Comparison of ENCODE assay signal across 8 cellular contexts in genomic region chr9:113111065-113111951, GRCh38. TPM values are rescaled to one million over a fixed set of nuclear protein-coding genes. Genes with fewer than 3 reads are reported as not detected.
DNase-seq lines count a peak whose midpoint lies in the region; ATAC-seq, FAIRE-seq and TF ChIP-seq lines count a peak whose summit lies in the region.
"Not testable (repeated sequence)": the region's sequence is repeated elsewhere in the genome, so short reads cannot be mapped to it uniquely, and the experiment has no call there.

No MANE protein-coding gene starts in this region.

- not testable (repeated sequence) for H3K9me3 ChIP-seq in SK-N-SH, psoas muscle

- intact Hi-C loops in psoas muscle (cut with DNase I) = loop anchor here in 1 of 2 donors (5.0 kb wide), 1 partner anchor 189 kb away; no protein-coding TSS in a partner anchor

- H3K36me3 ChIP-seq in ACC112 (ENCODE audit: insufficient read depth, low read length); GM23338 (ENCODE audit: insufficient read depth); SK-N-SH (replicated peaks in 1 of 2; ENCODE audit: control insufficient read depth in 1 of 2, insufficient read depth in 2 of 2, low read length in 1 of 2); bronchial epithelial cell (ENCODE audit: control insufficient read depth, insufficient read depth, low read length); psoas muscle (ENCODE audit: insufficient read depth in 1 of 2, low read depth in 1 of 2): not testable (repeated sequence)

- WGBS in SK-N-SH (ENCODE audit: low lambda C conversion rate) = 6% methylated on average over 3 of the region's 56 CpGs
- 9 to 11% (median 10%) methylated on average over 4 to 8 of the region's 56 CpGs for WGBS in psoas muscle, 3 donors

- H4K20me1 ChIP-seq in GM23338 (replicated peaks; ENCODE audit: insufficient read depth); SK-N-SH (ENCODE audit: insufficient read depth): not testable (repeated sequence)

- H3K9ac ChIP-seq in SK-N-SH = not testable (repeated sequence)

- H3K27ac ChIP-seq in ACC112 (ENCODE audit: low read depth, low read length) = peak overlapping the region; percentile 63
- not testable (repeated sequence) for H3K27ac ChIP-seq in GM23338 (ENCODE audit: low read depth); SK-N-SH (ENCODE audit: low read depth in 2 of 2, low read length in 1 of 2); psoas muscle

- H3K4me1 Mint-ChIP-seq in GM23338 = not testable (repeated sequence)

- not testable (repeated sequence) for TF ChIP-seq RAD21 in SK-N-SH (IDR thresholded peaks at IDR 0.05; ENCODE audit: low read length)

- not testable (repeated sequence) for DNase-seq in GM18507 (ENCODE audit: extremely low spot score, insufficient read length, low read depth); psoas muscle
- DNase-seq in GM23338 (ENCODE audit: low spot score) = peak; percentile 18
- peak; percentile 60 for DNase-seq in SK-N-SH
- peak; percentile 2 for DNase-seq in bronchial epithelial cell (ENCODE audit: low read depth)
- peak; percentile 42 for DNase-seq in iPS-NIHi11 (ENCODE audit: low spot score)

- not testable (repeated sequence) for H3K4me2 ChIP-seq in GM23338, SK-N-SH

- not testable (repeated sequence) for H3K79me2 ChIP-seq in ACC112 (ENCODE audit: control insufficient read depth, insufficient read depth, low read length, unreplicated experiment); GM23338 (replicated peaks; ENCODE audit: insufficient read depth); SK-N-SH (ENCODE audit: insufficient read depth)

- H3K27me3 ChIP-seq in ACC112 (ENCODE audit: insufficient read depth, low read length); SK-N-SH (ENCODE audit: insufficient read depth); bronchial epithelial cell (ENCODE audit: control insufficient read depth, insufficient read depth, low read length); psoas muscle (ENCODE audit: insufficient read depth in 3 of 3, low read length in 2 of 3): not testable (repeated sequence)
- 0 out of 2 replicates have a peak, but pooled peaks cover 10% of the 10 kb centered on the region for H3K27me3 ChIP-seq in GM23338 (ENCODE audit: insufficient read depth)

- FAIRE-seq in GM18507 (lab: Jason Lieb, UNC) = peak; percentile 75
- FAIRE-seq in bronchial epithelial cell (lab: Jason Lieb, UNC) = not testable (repeated sequence)

- H3K9me3 Mint-ChIP-seq in GM23338 = not testable (repeated sequence)

- peak overlapping the region; percentile 77 for H2AFZ ChIP-seq in ACC112 (ENCODE audit: low read length, unreplicated experiment)
- H2AFZ ChIP-seq in GM23338; SK-N-SH (ENCODE audit: low read depth): not testable (repeated sequence)

- H3K4me3 Mint-ChIP-seq in GM23338 = not testable (repeated sequence)

- TF ChIP-seq CTCF in GM23338 (conservative IDR thresholded peaks at IDR 0.05; ENCODE audit: low read depth in 2 of 2) (peak; percentile 31 to 67), SK-N-SH (IDR thresholded peaks at IDR 0.05) (peak; percentile 73), psoas muscle (IDR thresholded peaks at IDR 0.05) (peak; percentile 38)
- not testable (repeated sequence) for TF ChIP-seq CTCF in bronchial epithelial cell (IDR thresholded peaks at IDR 0.05; ENCODE audit: insufficient read depth, low read length, severe bottlenecking)

- H3K36me3 Mint-ChIP-seq in GM23338 (ENCODE audit: low read depth) = not testable (repeated sequence)

- not testable (repeated sequence) for H3K27me3 Mint-ChIP-seq in GM23338 (ENCODE audit: insufficient read depth, low read depth, poor library complexity)

- peak overlapping the region; percentile 67 for H3K4me3 ChIP-seq in ACC112 (ENCODE audit: low read depth, low read length)
- H3K4me3 ChIP-seq in GM23338; SK-N-SH (ENCODE audit: low read depth in 2 of 2, low read length in 1 of 2); bronchial epithelial cell (ENCODE audit: low read depth, low read length); psoas muscle: not testable (repeated sequence)

- H3K4me1 ChIP-seq in ACC112 (ENCODE audit: control insufficient read depth, insufficient read depth, low read length, unreplicated experiment); GM23338 (ENCODE audit: insufficient read depth); SK-N-SH (ENCODE audit: control insufficient read depth in 1 of 2, insufficient read depth in 2 of 2, low read depth in 1 of 2, low read length in 1 of 2); psoas muscle: not testable (repeated sequence)

- H3F3A ChIP-seq in GM23338 (replicated peaks; ENCODE audit: low read depth); SK-N-SH (replicated peaks; ENCODE audit: insufficient read depth): not testable (repeated sequence)

- CTCF ChIA-PET in SK-N-SH (lab: Yijun Ruan, JAX) = interaction anchor here (0.6 to 2.4 kb wide), 38 partner anchors 10 to 276 kb away, joined by 3 to 78 read pairs (median 6); partner anchors contain the start of genes CDC26, FKBP15, PRPF4 and SLC31A1

- TF ChIP-seq EP300 in SK-N-SH (IDR thresholded peaks at IDR 0.05; ENCODE audit: borderline replicate concordance in 1 of 2, low read depth in 1 of 2, low read length in 1 of 2) = not testable (repeated sequence)

- not testable (repeated sequence) for H3K27ac Mint-ChIP-seq in GM23338

- H3K9me2 ChIP-seq in GM23338 (ENCODE audit: insufficient read depth); SK-N-SH: not testable (repeated sequence)

- ATAC-seq in GM23338 (peak; percentile 86), HG03521 (IDR thresholded peaks at IDR 0.05; ENCODE audit: unreplicated experiment) (peak; percentile 61), psoas muscle (peak; percentile 78 to 88 (median 82))

- POLR2A ChIA-PET in SK-N-SH (lab: Yijun Ruan, JAX) = not testable (repeated sequence)

RNA-seq across cellular contexts. Expression of gene SLC31A2, which starts 39.5 kb away (rescaled TPM):
- total RNA-seq in GM23338 (2014; rRNA removed; shearing (Covaris generic)) = 1.3 and 3.8 TPM in 2 replicates
- polyA plus RNA-seq in GM23338 (2016; fragmentation: Nextera tagmentation; extraction: Ambion mirVana) = 1.4 and 1.8 TPM in 2 replicates
- 6.4 and 8.5 TPM in 2 replicates for polyA plus RNA-seq in SK-N-SH (2012; rRNA removed)
- 5.6 and 6.6 TPM in 2 replicates for polyA plus RNA-seq in SK-N-SH (2012; cell fraction: cytosol; rRNA removed)
- 3.4 and 4.2 TPM in 2 replicates for polyA plus RNA-seq in SK-N-SH (2012; cell fraction: nucleus; rRNA removed)
- total RNA-seq in bronchial epithelial cell = 25.1 and 42.6 TPM in 2 replicates
- 10 to 100 TPM in 3 of 4 donors, 1 to 10 TPM in 1; 10.0 to 21.5 (median 16.2) TPM for total RNA-seq in psoas muscle
- polyA plus RNA-seq in psoas muscle = 10 to 100 TPM; 11.5 to 35.4 (median 31.7) TPM

RNA-seq across cellular contexts. Expression of gene ZFP37, which starts 54.8 kb away (rescaled TPM):
- 5.0 and 5.6 TPM in 2 replicates for total RNA-seq in GM23338 (2014; rRNA removed; shearing (Covaris generic))
- polyA plus RNA-seq in GM23338 (2016; fragmentation: Nextera tagmentation; extraction: Ambion mirVana) (1.5 and 2.3 TPM in 2 replicates), SK-N-SH (2012; rRNA removed) (0.58 and 0.67 TPM in 2 replicates), psoas muscle (1 to 10 TPM in 2 of 3 donors, under 1 TPM in 1; 0.77 to 1.2 (median 1.0) TPM)
- polyA plus RNA-seq in SK-N-SH (2012; cell fraction: cytosol; rRNA removed) = 0.79 and 0.99 TPM in 2 replicates
- 0.86 and 1.2 TPM in 2 replicates for polyA plus RNA-seq in SK-N-SH (2012; cell fraction: nucleus; rRNA removed)
- total RNA-seq in bronchial epithelial cell (0.77 and 0.79 TPM in 2 replicates), psoas muscle (1 to 10 TPM in 3 of 4 donors, under 1 TPM in 1; 0.54 to 1.6 (median 1.5) TPM)
